10 cellular contexts compared by ENCODE assay signal in genomic region chr10:79142064-79142491, GRCh38.
DNase-seq lines count a peak whose midpoint lies in the region; ATAC-seq and TF ChIP-seq lines count a peak whose summit lies in the region.
"Had no signal": no experiment of that assay in that cellular context is flagged by ENCODE, and none has a peak within 500 bp of the region (broad histone marks: within the 10 kb centered on the region; RNA-seq: fewer than 3 reads in every experiment).

No MANE protein-coding gene starts in this region.

- H3K79me2 ChIP-seq in Loucy (ENCODE audit: insufficient read depth, low read length) = peaks cover 95% of the 10 kb centered on the region

- no peak for TF ChIP-seq CTCF in Loucy (conservative IDR thresholded peaks at IDR 0.05; ENCODE audit: low read length)

- H3K4me3 Mint-ChIP-seq in CD4-positive, CD25-positive, alpha-beta regulatory T cell = no peak overlapping the region
- H3K4me3 Mint-ChIP-seq: activated naive CD8-positive, alpha-beta T cell had no signal

- H3K36me3 ChIP-seq in CD4-positive, CD25-positive, alpha-beta regulatory T cell (ENCODE audit: control insufficient read depth, insufficient read depth, low read length) = peaks cover 6% of the 10 kb centered on the region
- H3K36me3 ChIP-seq in Loucy (ENCODE audit: insufficient read depth, low read length) = peaks cover 68% of the 10 kb centered on the region; the same call in 1 of the 2 replicates

- no peak for DNase-seq in CD4-positive, CD25-positive, alpha-beta regulatory T cell
- DNase-seq in fibroblast of gingiva (ENCODE audit: low read depth) = peak; percentile 41
- DNase-seq in posterior vena cava (ENCODE audit: low spot score) = peak; percentile 90
- no peak for DNase-seq in NCI-H146 (lab: John Stamatoyannopoulos, UW)
- DNase-seq in NCI-H226 = no peak
- DNase-seq in activated T-cell treated with anti-CD3 and anti-CD28 coated beads for 4 hours = no peak
- DNase-seq: T-helper 1 cell had no signal

- peaks cover 2% of the 10 kb centered on the region; the same call in 1 of the 2 replicates for H3F3A ChIP-seq in Loucy (ENCODE audit: low read depth)

- peaks cover 46% of the 10 kb centered on the region for H3K4me1 ChIP-seq in CD4-positive, CD25-positive, alpha-beta regulatory T cell (ENCODE audit: control insufficient read depth, insufficient read depth, low read length, poor library complexity, severe bottlenecking)
- peaks cover 95% of the 10 kb centered on the region for H3K4me1 ChIP-seq in Loucy (ENCODE audit: insufficient read depth, low read length, poor library complexity, severe bottlenecking)

- no peak overlapping the region for H3K4me2 ChIP-seq in Loucy (ENCODE audit: low read depth, low read length, poor library complexity, severe bottlenecking)

- no peaks in the 10 kb centered on the region for H3K27me3 ChIP-seq in CD4-positive, CD25-positive, alpha-beta regulatory T cell (ENCODE audit: control insufficient read depth, insufficient read depth, low read length)
- H3K27me3 ChIP-seq in Loucy (ENCODE audit: insufficient read depth, low read length, poor library complexity, severe bottlenecking) = no peaks in the 10 kb centered on the region

- H3K9ac ChIP-seq in Loucy (ENCODE audit: low read depth, low read length, poor library complexity, severe bottlenecking) = peak overlapping the region; percentile 99

- H3K9me3 ChIP-seq in CD4-positive, CD25-positive, alpha-beta regulatory T cell (ENCODE audit: control insufficient read depth in 2 of 2, low read length in 2 of 2) = no peaks in the 10 kb centered on the region
- H3K9me3 ChIP-seq in Loucy (ENCODE audit: insufficient read depth, low read depth, low read length) = no peaks in the 10 kb centered on the region

- ATAC-seq in CD4-positive, CD25-positive, alpha-beta regulatory T cell (ENCODE audit: low read depth in 2 of 2) = no peak
- no peak for ATAC-seq in GM19395 (IDR thresholded peaks at IDR 0.05; ENCODE audit: unreplicated experiment)

- H3K4me1 Mint-ChIP-seq in CD4-positive, CD25-positive, alpha-beta regulatory T cell = peaks cover 0 to 85% (median 36%) of the 10 kb centered on the region in 4 donors

- peak overlapping the region; percentile 26 to 89 (median 79) for H3K27ac Mint-ChIP-seq in CD4-positive, CD25-positive, alpha-beta regulatory T cell
- H3K27ac Mint-ChIP-seq: activated naive CD8-positive, alpha-beta T cell had no signal

- H4K20me1 ChIP-seq in Loucy (ENCODE audit: insufficient read depth, low read length, poor library complexity, severe bottlenecking) = peaks cover 6% of the 10 kb centered on the region

- H3K36me3 Mint-ChIP-seq in CD4-positive, CD25-positive, alpha-beta regulatory T cell = peaks cover 26% of the 10 kb centered on the region

- H3K9me3 Mint-ChIP-seq in CD4-positive, CD25-positive, alpha-beta regulatory T cell = peaks cover 0 to 2% (median 0%) of the 10 kb centered on the region in 7 donors

- no peaks in the 10 kb centered on the region for H3K9me2 ChIP-seq in Loucy (replicated peaks; ENCODE audit: low read depth, low read length)

- no peak overlapping the region for H3K4me3 ChIP-seq in CD4-positive, CD25-positive, alpha-beta regulatory T cell (ENCODE audit: low read depth, low read length)
- H3K4me3 ChIP-seq in Loucy (ENCODE audit: low read length, poor library complexity, severe bottlenecking) = no peak overlapping the region

- no peaks in the 10 kb centered on the region for H3K27me3 Mint-ChIP-seq in CD4-positive, CD25-positive, alpha-beta regulatory T cell
- H3K27me3 Mint-ChIP-seq: activated naive CD8-positive, alpha-beta T cell had no signal

- H2AFZ ChIP-seq in Loucy (ENCODE audit: low read length) = no peak overlapping the region

- intact Hi-C loops in posterior vena cava (cut with DNase I) = loop anchor here in 1 of 2 donors (10.0 kb wide), 1 partner anchor 167 kb away; no protein-coding TSS in a partner anchor

- H3K27ac ChIP-seq in CD4-positive, CD25-positive, alpha-beta regulatory T cell (ENCODE audit: insufficient read depth, low read length, poor library complexity, severe bottlenecking) = no peak overlapping the region

Comparison
In these comparisons a context has a peak if more than half of its experiments do, and no peak if none do; other contexts are left out.
1. DNase-seq: peak in fibroblast of gingiva (single experiment) and posterior vena cava (single experiment); none in CD4-positive, CD25-positive, alpha-beta regulatory T cell (0 of 3), NCI-H146 (single experiment), NCI-H226 (single experiment) and activated T-cell treated with anti-CD3 and anti-CD28 coated beads for 4 hours (single experiment).